Comparison of ENCODE assay signal across 16 cellular contexts in the genomic region with DNA sequence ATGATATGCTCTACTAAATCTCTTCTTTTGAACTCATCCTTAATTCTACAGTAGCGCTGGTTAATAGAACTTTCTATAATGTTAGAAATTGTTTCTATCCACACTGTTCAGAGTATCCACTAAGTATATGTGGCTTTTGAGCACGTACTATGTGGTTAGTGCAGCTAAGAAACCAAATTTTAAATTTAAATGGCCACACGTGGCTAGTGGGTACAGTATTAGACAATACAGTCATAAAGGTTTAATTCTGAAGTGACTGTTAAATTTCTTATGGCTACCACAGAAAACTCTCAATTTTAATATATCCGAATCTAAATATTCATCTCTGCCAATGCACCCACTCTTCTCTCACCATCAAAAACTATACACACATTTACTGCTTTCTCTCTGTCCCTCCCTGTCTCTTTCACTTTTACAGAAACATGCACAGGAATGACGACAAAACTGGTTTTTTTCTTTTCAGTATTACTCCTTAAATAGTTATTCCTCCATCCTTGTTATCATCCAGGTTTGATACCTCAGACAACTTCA.
A peak's percentile ranks its signal among the peaks of the same experiment; 100 is the strongest.
DNase-seq lines count a peak whose midpoint lies in the region; ATAC-seq and TF ChIP-seq lines count a peak whose summit lies in the region.
"Had no signal": no experiment of that assay in that cellular context is flagged by ENCODE, and none has a peak within 500 bp of the region (broad histone marks: within the 10 kb centered on the region; RNA-seq: fewer than 3 reads in every experiment).

No MANE protein-coding gene starts in this region.

- H3K27me3 ChIP-seq in neural progenitor cell = no peaks in the 10 kb centered on the region
- H3K27me3 ChIP-seq: BLaER1 had no signal

- H2AFZ ChIP-seq in neural progenitor cell (replicated peaks) = peak overlapping the region; percentile 10

- H4K20me1 ChIP-seq in neural progenitor cell (ENCODE audit: low read depth) = no peaks in the 10 kb centered on the region
- H4K20me1 ChIP-seq: BLaER1 had no signal

- no peaks in the 10 kb centered on the region for H3K27me3 Mint-ChIP-seq in neural progenitor cell (ENCODE audit: insufficient read depth, low read depth)
- H3K27me3 Mint-ChIP-seq: CD8-positive, alpha-beta memory T cell had no signal

- no peak overlapping the region for H3K4me3 ChIP-seq in neural progenitor cell
- H3K4me3 ChIP-seq: BLaER1 had no signal

- no peak for TF ChIP-seq POLR2A in erythroblast (IDR thresholded peaks at IDR 0.05; ENCODE audit: low read length)

- H3K36me3 ChIP-seq in neural progenitor cell = no peaks in the 10 kb centered on the region
- H3K36me3 ChIP-seq: BLaER1 had no signal

- TF ChIP-seq CTCF in neural progenitor cell (IDR thresholded peaks at IDR 0.05) = no peak

- no peaks in the 10 kb centered on the region for H3K4me1 ChIP-seq in neural progenitor cell
- H3K4me1 ChIP-seq: BLaER1 had no signal

- H3K27ac ChIP-seq in neural progenitor cell = no peak overlapping the region
- H3K27ac ChIP-seq: BLaER1, KMS-11 had no signal

- no peaks in the 10 kb centered on the region for H3K9me3 ChIP-seq in neural progenitor cell (ENCODE audit: low read depth)
- H3K9me3 ChIP-seq: BLaER1 had no signal

- no peak overlapping the region for H3K4me2 ChIP-seq in neural progenitor cell
- H3K4me2 ChIP-seq: BLaER1, KMS-11 had no signal

- H3K9me3 Mint-ChIP-seq in neural progenitor cell = peaks cover 3% of the 10 kb centered on the region

- no peaks in the 10 kb centered on the region for H3K79me2 ChIP-seq in neural progenitor cell (ENCODE audit: low read depth)

- H3F3A ChIP-seq in neural progenitor cell (ENCODE audit: low read depth) = no peaks in the 10 kb centered on the region

- H3K36me3 Mint-ChIP-seq in neural progenitor cell = no peaks in the 10 kb centered on the region
- H3K36me3 Mint-ChIP-seq: CD8-positive, alpha-beta memory T cell had no signal

- H3K4me1 Mint-ChIP-seq in neural progenitor cell = peaks cover 3% of the 10 kb centered on the region
- H3K4me1 Mint-ChIP-seq: CD8-positive, alpha-beta memory T cell; H9 had no signal

- no peak overlapping the region for H3K4me3 Mint-ChIP-seq in neural progenitor cell
- H3K4me3 Mint-ChIP-seq: CD8-positive, alpha-beta memory T cell; H9 had no signal

- H3K27ac Mint-ChIP-seq in neural progenitor cell = no peak overlapping the region
- H3K27ac Mint-ChIP-seq: CD8-positive, alpha-beta memory T cell; H9 had no signal

- peak; percentile 61 for ATAC-seq in GM18502 (IDR thresholded peaks at IDR 0.05; ENCODE audit: poor library complexity, unreplicated experiment)
- peak; percentile 53 for ATAC-seq in GM18870 (IDR thresholded peaks at IDR 0.05; ENCODE audit: unreplicated experiment)
- peak; percentile 46 for ATAC-seq in HG03432 (IDR thresholded peaks at IDR 0.05; ENCODE audit: unreplicated experiment)
- ATAC-seq in GM19324 (IDR thresholded peaks at IDR 0.05; ENCODE audit: low FRiP score, unreplicated experiment) = no peak
- no peak for ATAC-seq in HG03378 (IDR thresholded peaks at IDR 0.05; ENCODE audit: unreplicated experiment)
- ATAC-seq: HepG2 had no signal

- no peak overlapping the region for H3K9ac ChIP-seq in neural progenitor cell
- H3K9ac ChIP-seq: BLaER1, KMS-11 had no signal

- DNase-seq in neural progenitor cell (ENCODE audit: low spot score) = no peak
- no peak for DNase-seq in erythroblast (lab: John Stamatoyannopoulos, UW)
- DNase-seq: 8988T; AML-193; CD8-positive, alpha-beta memory T cell; DMS53; GOT3; H9 had no signal

Comparison
In these comparisons a context has a peak if more than half of its experiments do, and no peak if none do; other contexts are left out.
1. ATAC-seq: peak in GM18502 (single experiment), GM18870 (single experiment) and HG03432 (single experiment); none in GM19324 (single experiment) and HG03378 (single experiment).